In genomic region chr22:44163536-44163935, GRCh38 we compare ENCODE assay signal across 1 cellular context.
TF ChIP-seq lines count a peak whose summit lies in the region.

No MANE protein-coding gene starts in this region.

TF ChIP-seq in H1, 55 proteins besides CTCF, POLR2A, EP300 and RAD21:
- no peak for TF ChIP-seq SP1 (IDR thresholded peaks at IDR 0.05; ENCODE audit: low read depth, low read length)
- TF ChIP-seq HDAC2 (IDR thresholded peaks at IDR 0.05; ENCODE audit: borderline replicate concordance in 1 of 2, low read depth in 2 of 2, low read length in 2 of 2), result no peak
- no peak for TF ChIP-seq JUN (IDR thresholded peaks at IDR 0.05; ENCODE audit: low read depth, low read length)
- TF ChIP-seq JUND (IDR thresholded peaks at IDR 0.05; ENCODE audit: low read length), result no peak
- no peak for TF ChIP-seq ATF2 (IDR thresholded peaks at IDR 0.05; ENCODE audit: low read length)
- TF ChIP-seq MAFK (IDR thresholded peaks at IDR 0.05; ENCODE audit: low read depth, low read length), result no peak
- no peak for TF ChIP-seq CBX5 (IDR thresholded peaks at IDR 0.05; ENCODE audit: low read depth, low read length)
- no peak for TF ChIP-seq CREB1 (IDR thresholded peaks at IDR 0.05)
- TF ChIP-seq CTBP2 (IDR thresholded peaks at IDR 0.05; ENCODE audit: borderline replicate concordance, insufficient read depth, insufficient read length, low read length), result no peak
- TF ChIP-seq TAF7 (optimal IDR thresholded peaks at IDR 0.05; ENCODE audit: borderline replicate concordance, low read depth, low read length), result no peak
- TF ChIP-seq EZH2 (IDR thresholded peaks at IDR 0.05; ENCODE audit: low read depth, low read length, severe bottlenecking), result no peak
- TF ChIP-seq KDM5A (IDR thresholded peaks at IDR 0.05; ENCODE audit: low read length), result no peak
- no peak for TF ChIP-seq SUZ12 (IDR thresholded peaks at IDR 0.05; ENCODE audit: low read length)
- no peak for TF ChIP-seq EGR1 (IDR thresholded peaks at IDR 0.05; ENCODE audit: borderline replicate concordance, low read depth, low read length)
- TF ChIP-seq SAP30 (IDR thresholded peaks at IDR 0.05; ENCODE audit: insufficient read depth, insufficient replicate concordance, low read length), result no peak
- TF ChIP-seq SIN3A (conservative IDR thresholded peaks at IDR 0.05 in 1 of 2, IDR thresholded peaks at IDR 0.05 in 1 of 2; ENCODE audit: low read depth in 1 of 2, low read length in 2 of 2), result no peak
- TF ChIP-seq CEBPB (IDR thresholded peaks at IDR 0.05; ENCODE audit: low read depth, low read length), result no peak
- no peak for TF ChIP-seq POLR2AphosphoS5 (IDR thresholded peaks at IDR 0.05; ENCODE audit: low read depth, low read length)
- TF ChIP-seq GTF2F1 (IDR thresholded peaks at IDR 0.05; ENCODE audit: borderline replicate concordance, low read depth, low read length), result no peak
